In the genomic region with DNA sequence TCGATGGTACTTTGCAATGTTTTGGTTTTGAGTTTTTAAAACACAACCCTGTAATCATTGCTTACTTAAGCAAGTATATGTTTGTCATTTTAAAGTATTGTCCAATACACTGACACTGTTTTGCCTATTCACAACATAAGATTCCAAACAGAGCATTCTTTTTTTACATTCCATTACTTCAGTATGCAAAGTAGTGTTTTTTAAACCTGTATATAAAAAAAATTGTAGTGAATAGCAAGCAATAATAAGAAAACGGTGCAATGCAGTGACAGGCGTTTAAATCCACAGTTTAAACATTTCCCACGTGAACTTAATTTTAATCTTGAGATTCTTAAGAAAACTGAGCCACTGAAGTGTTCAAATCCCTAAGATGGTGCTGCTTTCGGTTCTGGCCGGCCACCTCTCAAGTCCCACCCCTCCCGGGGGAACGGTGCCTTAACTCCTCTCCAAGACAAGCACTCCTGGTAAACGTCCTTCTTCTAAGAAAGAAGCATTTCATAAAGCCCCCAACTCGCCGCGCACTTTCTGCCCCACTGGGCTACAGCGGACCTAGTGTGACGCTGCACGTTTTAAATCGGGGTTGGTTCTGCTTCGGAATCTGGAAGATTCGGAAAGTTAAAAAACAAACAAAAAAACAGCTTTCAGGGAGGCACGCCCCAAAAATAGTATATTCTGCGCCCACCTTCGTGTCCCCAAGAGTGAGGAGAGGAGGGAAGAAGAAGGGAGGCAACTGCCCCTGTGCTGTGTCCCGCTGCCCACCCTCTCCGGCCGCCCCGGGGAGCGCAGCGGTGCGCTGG, we compare ENCODE assay signal across 9 cellular contexts. TPM values are rescaled to one million over a fixed set of nuclear protein-coding genes. Genes with fewer than 3 reads are reported as not detected.
DNase-seq lines count a peak whose midpoint lies in the region; ATAC-seq and TF ChIP-seq lines count a peak whose summit lies in the region.
"Had no signal": no experiment of that assay in that cellular context is flagged by ENCODE, and none has a peak within 500 bp of the region (broad histone marks: within the 10 kb centered on the region; RNA-seq: fewer than 3 reads in every experiment).

No MANE protein-coding gene starts in this region.

- H3K36me3 ChIP-seq in Panc1 (ENCODE audit: control insufficient read depth, insufficient read depth, low read length) (no peaks in the 10 kb centered on the region), neuron (ENCODE audit: insufficient read depth, low read length) (no peaks in the 10 kb centered on the region)

- H3K9me3 ChIP-seq in Panc1 (ENCODE audit: control insufficient read depth, insufficient read depth, low read depth, low read length) (no peaks in the 10 kb centered on the region), neuron (ENCODE audit: low read length) (no peaks in the 10 kb centered on the region)

- H2AFZ ChIP-seq in neuron (ENCODE audit: low read depth, low read length), result peak overlapping the region; percentile 92

- in situ Hi-C loops in Panc1 (cut with HindIII; ENCODE audit: low pct_unique_long_range_greater_than_20kb, low sequenced_read_pairs), result no loop called here

- CTCF ChIA-PET in Panc1 (lab: Charles Lee), result no interaction called here

- DNase-seq in AG20443 (ENCODE audit: low spot score), result peak; percentile 14
- DNase-seq in Panc1 (ENCODE audit: low read depth, low spot score), result no peak
- peak in 1 of 2 donors; percentile 6 for DNase-seq in foreskin fibroblast
- DNase-seq in midbrain (lab: John Stamatoyannopoulos, UW), result no peak
- no peak for DNase-seq in globus pallidus (ENCODE audit: low spot score)

- ATAC-seq in Panc1 (no peak), HG03520 (IDR thresholded peaks at IDR 0.05; ENCODE audit: unreplicated experiment) (no peak), HG03045 (IDR thresholded peaks at IDR 0.05; ENCODE audit: unreplicated experiment) (no peak)

- intact Hi-C loops in Panc1 (cut with micrococcal nuclease; ENCODE audit: unreplicated experiment), result no loop called here

- H3K27ac ChIP-seq in Panc1 (ENCODE audit: low read length), result no peak overlapping the region

- TF ChIP-seq CTCF in Panc1 (IDR thresholded peaks at IDR 0.05) (no peak), foreskin fibroblast (IDR thresholded peaks at IDR 0.05; ENCODE audit: low read depth, low read length) (no peak)

- POLR2A ChIA-PET in Panc1 (lab: Charles Lee), result no interaction called here

- H3K4me3 ChIP-seq in Panc1 (ENCODE audit: low read depth in 2 of 2, low read length in 2 of 2) (peak overlapping the region; percentile 33 to 47), foreskin fibroblast (ENCODE audit: low read depth in 1 of 2, low read length in 2 of 2) (peak overlapping the region; percentile 43 to 53), neuron (ENCODE audit: low read length) (no peak overlapping the region)

- H3K27me3 ChIP-seq in Panc1 (ENCODE audit: control insufficient read depth, insufficient read depth, low read length) (peaks cover 52% of the 10 kb centered on the region), neuron (ENCODE audit: insufficient read depth, low read length) (peaks cover 74% of the 10 kb centered on the region)

- H3K4me1 ChIP-seq in Panc1 (ENCODE audit: control insufficient read depth, insufficient read depth, low read length), result no peaks in the 10 kb centered on the region; the same call in 1 of the 2 replicates
- peaks cover 6% of the 10 kb centered on the region for H3K4me1 ChIP-seq in neuron (ENCODE audit: insufficient read depth, low read length)

- no TSS peak for BruUV-seq in Panc1 (replicated peaks; lab: Mats Ljungman, UMichigan)

RNA-seq across cellular contexts. Expression of gene PGR, which starts 2.9 kb away (rescaled TPM):
- not detected for total RNA-seq in Panc1 (2021; ENCODE audit: unreplicated experiment)
- not detected for polyA plus RNA-seq in Panc1 (2012; ENCODE audit: insufficient read length)
- total RNA-seq: T-helper 2 cell treated with Interferon-gamma antibody and Interleukin-4, amounts not matched to agents 100 ng/mL and 5 ng/mL, for 36 hours had no signal
